12 cellular contexts compared by ENCODE assay signal in the genomic region with DNA sequence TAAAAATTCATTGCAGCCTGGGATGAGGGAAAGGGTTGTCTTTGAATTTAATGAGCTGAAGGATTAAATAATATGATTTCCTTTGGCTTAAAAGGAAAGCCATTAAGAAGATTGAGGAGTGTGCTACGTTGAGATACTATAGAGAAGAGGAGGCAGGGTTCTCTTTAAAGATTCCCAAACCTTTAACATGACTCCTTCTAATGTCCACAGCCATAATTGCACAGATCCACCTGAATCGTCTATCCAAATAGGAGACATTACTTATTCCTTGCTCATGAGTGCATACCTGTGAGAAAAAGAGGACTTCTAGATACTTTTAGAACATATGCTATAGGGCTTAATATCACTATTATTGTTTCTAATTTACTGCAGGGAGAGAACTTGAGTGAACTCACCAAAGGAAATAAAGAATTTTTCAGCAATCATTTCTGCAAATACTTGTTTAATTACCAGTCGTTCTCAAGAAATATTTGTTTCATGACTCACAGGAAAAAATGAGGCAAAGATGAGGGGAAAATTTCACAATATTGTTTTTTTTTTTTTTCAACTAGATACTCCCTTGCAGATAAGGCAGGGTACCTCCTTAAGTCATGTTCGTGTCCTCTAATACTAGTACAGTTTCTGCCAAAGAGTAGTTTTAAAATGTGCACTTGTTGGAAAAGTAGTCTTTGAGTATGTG. TPM values are rescaled to one million over a fixed set of nuclear protein-coding genes. Genes with fewer than 3 reads are reported as not detected.
DNase-seq lines count a peak whose midpoint lies in the region; ATAC-seq and TF ChIP-seq lines count a peak whose summit lies in the region.
"Had no signal": no experiment of that assay in that cellular context is flagged by ENCODE, and none has a peak within 500 bp of the region (broad histone marks: within the 10 kb centered on the region; RNA-seq: fewer than 3 reads in every experiment).

No MANE protein-coding gene starts in this region.

- DNase-seq in AG09319 (ENCODE audit: extremely low read depth, low read depth) (peak; percentile 66), M059J (ENCODE audit: low read depth) (peak; percentile 94), astrocyte of the cerebellum (ENCODE audit: low read depth) (peak; percentile 24), kidney glomerular epithelial cell (lab: John Stamatoyannopoulos, UW) (peak; percentile 56), HuH-7.5 (ENCODE audit: low spot score) (no peak), islet precursor cell (no peak)
- DNase-seq: caudate nucleus, hippocampal formation, NCI-H187 treated with DMSO at 0.1 percent for 48 hours, substantia nigra had no signal

- no peak for ATAC-seq in HG03135 (IDR thresholded peaks at IDR 0.05; ENCODE audit: unreplicated experiment)
- ATAC-seq in activated CD4-positive, CD25-positive, alpha-beta regulatory T cell treated with anti-CD3 and anti-CD28 coated beads, Interleukin-2, amount 50 U/mL, for 24 hours, result no peak

- no peak for TF ChIP-seq CTCF in AG09319 (IDR thresholded peaks at IDR 0.05; ENCODE audit: low read depth, low read length)
- TF ChIP-seq CTCF in astrocyte of the cerebellum (IDR thresholded peaks at IDR 0.05; ENCODE audit: low read depth, low read length, missing control alignments), result no peak

- in situ Hi-C loops in astrocyte of the cerebellum (cut with HindIII; ENCODE audit: low sequenced_read_pairs), result no loop called here

- H3K4me3 ChIP-seq in astrocyte of the cerebellum (ENCODE audit: low read depth, low read length), result no peak overlapping the region

RNA-seq across cellular contexts. Expression of a gene that starts 8.9 kb away (rescaled TPM):
- 1.6 and 3.0 TPM in 2 replicates for total RNA-seq in M059J (2014; rRNA removed; shearing (Covaris generic))

RNA-seq across cellular contexts. Expression of a gene that starts 50.6 kb away (rescaled TPM):
- 0.39 TPM in 1 of 2 replicates, not detected in the other for total RNA-seq in M059J (2014; rRNA removed; shearing (Covaris generic))

Comparison
In these comparisons a context has a peak if more than half of its experiments do, and no peak if none do; other contexts are left out.
1. DNase-seq: peak in AG09319 (single experiment), M059J (single experiment), astrocyte of the cerebellum (single experiment) and kidney glomerular epithelial cell (single experiment); none in HuH-7.5 (single experiment) and islet precursor cell (single experiment).